ENCODE assay signal across 11 cellular contexts in genomic region chr3:126476976-126477330, GRCh38. TPM values are rescaled to one million over a fixed set of nuclear protein-coding genes. Genes with fewer than 3 reads are reported as not detected.
DNase-seq lines count a peak whose midpoint lies in the region; ATAC-seq lines count a peak whose summit lies in the region.
"Had no signal": no experiment of that assay in that cellular context is flagged by ENCODE, and none has a peak within 500 bp of the region (broad histone marks: within the 10 kb centered on the region; RNA-seq: fewer than 3 reads in every experiment).

No MANE protein-coding gene starts in this region.

- H3K23ac ChIP-seq in mesenchymal stem cell (ENCODE audit: low read length in 2 of 2): no peak overlapping the region

- no peak overlapping the region for H3K4ac ChIP-seq in mesenchymal stem cell (ENCODE audit: low read depth in 1 of 2, low read length in 2 of 2)

- no peak for DNase-seq in stimulated activated naive CD8-positive, alpha-beta T cell treated with anti-CD3 and anti-CD28 coated beads, Interleukin-15, Interleukin-2, amounts not matched to agents 100 U/mL and 50 U/mL, for 24 hours
- no peak for DNase-seq in activated naive CD8-positive, alpha-beta T cell treated with anti-CD3 and anti-CD28 coated beads, Interleukin-2, amount 10 ng/mL, durations not matched to agents 7 days and 5 days
- DNase-seq in mesenchymal stem cell (no peak), GM03348 (ENCODE audit: low spot score) (no peak)

- peaks cover 18% of the 10 kb centered on the region for H3K36me3 Mint-ChIP-seq in stimulated activated naive CD8-positive, alpha-beta T cell treated with anti-CD3 and anti-CD28 coated beads, Interleukin-15, Interleukin-2, amounts not matched to agents 100 ng/mL and 50 ng/mL, for 24 hours (ENCODE audit: low read depth)
- peaks cover 16% of the 10 kb centered on the region for H3K36me3 Mint-ChIP-seq in activated naive CD8-positive, alpha-beta T cell treated with anti-CD3 and anti-CD28 coated beads, Interleukin-2, amount 10 ng/mL, durations not matched to agents 7 days and 5 days

- no peaks in the 10 kb centered on the region for H3K9me3 ChIP-seq in mesenchymal stem cell (ENCODE audit: control insufficient read depth, low read length)

- peaks cover 13% of the 10 kb centered on the region for H3K79me1 ChIP-seq in mesenchymal stem cell (replicated peaks; ENCODE audit: low read length, poor library complexity, severe bottlenecking)

- H3K14ac ChIP-seq in mesenchymal stem cell (ENCODE audit: low read length in 2 of 2): no peak overlapping the region

- no peak overlapping the region for H2BK5ac ChIP-seq in mesenchymal stem cell (ENCODE audit: low read depth, low read length, poor library complexity, severe bottlenecking)

- H3K27ac ChIP-seq in mesenchymal stem cell (ENCODE audit: low read length, poor library complexity, severe bottlenecking): no peak overlapping the region
- H3K27ac ChIP-seq: KMS-11 had no signal

- POLR2A ChIA-PET in activated naive CD8-positive, alpha-beta T cell treated with anti-CD3 and anti-CD28 coated beads, Interleukin-2, amount 10 ng/mL, durations not matched to agents 7 days and 5 days (lab: Charles Lee): interaction anchor here (1.2 kb wide), 1 partner anchor 10 kb away, joined by 3 read pairs; no protein-coding TSS in a partner anchor

- peak overlapping the region; percentile 80 for H3K4me3 Mint-ChIP-seq in stimulated activated naive CD8-positive, alpha-beta T cell treated with anti-CD3 and anti-CD28 coated beads, Interleukin-15, Interleukin-2, amounts not matched to agents 100 ng/mL and 50 ng/mL, for 24 hours
- peak overlapping the region; percentile 83 for H3K4me3 Mint-ChIP-seq in activated naive CD8-positive, alpha-beta T cell treated with anti-CD3 and anti-CD28 coated beads, Interleukin-2, amount 10 ng/mL, durations not matched to agents 7 days and 5 days

- no peak overlapping the region for H3K18ac ChIP-seq in mesenchymal stem cell (ENCODE audit: low read depth in 1 of 2, low read length in 2 of 2)

- H3K4me3 ChIP-seq in mesenchymal stem cell (ENCODE audit: insufficient read depth in 1 of 2, low read depth in 1 of 2, low read length in 2 of 2): peak overlapping the region in 1 of 2 experiments; percentile 97

- no peaks in the 10 kb centered on the region for H3K27me3 Mint-ChIP-seq in stimulated activated naive CD8-positive, alpha-beta T cell treated with anti-CD3 and anti-CD28 coated beads, Interleukin-15, Interleukin-2, amounts not matched to agents 100 ng/mL and 50 ng/mL, for 24 hours
- no peaks in the 10 kb centered on the region for H3K27me3 Mint-ChIP-seq in activated naive CD8-positive, alpha-beta T cell treated with anti-CD3 and anti-CD28 coated beads, Interleukin-2, amount 10 ng/mL, durations not matched to agents 7 days and 5 days

- no peak for ATAC-seq in stimulated activated naive CD8-positive, alpha-beta T cell treated with anti-CD3 and anti-CD28 coated beads, Interleukin-15, Interleukin-2, amounts not matched to agents 100 U/mL and 50 U/mL, for 24 hours
- no peak for ATAC-seq in activated naive CD8-positive, alpha-beta T cell treated with anti-CD3 and anti-CD28 coated beads, Interleukin-2, amount 10 ng/mL, durations not matched to agents 7 days and 5 days (ENCODE audit: low read depth)
- no peak for ATAC-seq in esophagus mucosa
- no peak for ATAC-seq in GM18502 (IDR thresholded peaks at IDR 0.05; ENCODE audit: poor library complexity, unreplicated experiment)
- ATAC-seq in HG03565 (IDR thresholded peaks at IDR 0.05; ENCODE audit: unreplicated experiment): no peak

- no peak overlapping the region for H2BK120ac ChIP-seq in mesenchymal stem cell (ENCODE audit: low read depth, low read length)

- no peak overlapping the region for H2BK12ac ChIP-seq in mesenchymal stem cell (ENCODE audit: low read length in 2 of 2)

- no peak overlapping the region for H2AK5ac ChIP-seq in mesenchymal stem cell (ENCODE audit: low read length, severe bottlenecking)

- no peak overlapping the region for H2AFZ ChIP-seq in mesenchymal stem cell (ENCODE audit: low read depth, low read length)

- 50% methylated on average over 7 of the region's 7 CpGs for WGBS in mesenchymal stem cell

- peak overlapping the region; percentile 9 for H4K8ac ChIP-seq in mesenchymal stem cell (ENCODE audit: low read length)

- peaks cover 32% of the 10 kb centered on the region for H3K4me1 ChIP-seq in mesenchymal stem cell (ENCODE audit: control insufficient read depth, insufficient read depth, low read depth, low read length)

- H3K27ac Mint-ChIP-seq in stimulated activated naive CD8-positive, alpha-beta T cell treated with anti-CD3 and anti-CD28 coated beads, Interleukin-15, Interleukin-2, amounts not matched to agents 100 ng/mL and 50 ng/mL, for 24 hours: peak overlapping the region; percentile 86
- peak overlapping the region; percentile 84 for H3K27ac Mint-ChIP-seq in activated naive CD8-positive, alpha-beta T cell treated with anti-CD3 and anti-CD28 coated beads, Interleukin-2, amount 10 ng/mL, durations not matched to agents 7 days and 5 days

- H3K9me3 Mint-ChIP-seq in stimulated activated naive CD8-positive, alpha-beta T cell treated with anti-CD3 and anti-CD28 coated beads, Interleukin-15, Interleukin-2, amounts not matched to agents 100 ng/mL and 50 ng/mL, for 24 hours: no peaks in the 10 kb centered on the region
- H3K9me3 Mint-ChIP-seq in activated naive CD8-positive, alpha-beta T cell treated with anti-CD3 and anti-CD28 coated beads, Interleukin-2, amount 10 ng/mL, durations not matched to agents 7 days and 5 days: no peaks in the 10 kb centered on the region

- no peak overlapping the region for H3K4me2 ChIP-seq in mesenchymal stem cell (ENCODE audit: low read length, poor library complexity, severe bottlenecking)

- H2BK15ac ChIP-seq in mesenchymal stem cell (ENCODE audit: low read depth, poor library complexity, severe bottlenecking): no peak overlapping the region

- H4K91ac ChIP-seq in mesenchymal stem cell (ENCODE audit: low read length): no peak overlapping the region

- no peaks in the 10 kb centered on the region for H3K27me3 ChIP-seq in mesenchymal stem cell (ENCODE audit: control insufficient read depth in 1 of 2, insufficient read depth in 1 of 2, low read length in 2 of 2)
- H3K27me3 ChIP-seq: brain microvascular endothelial cell had no signal

- H3K9ac ChIP-seq in mesenchymal stem cell (ENCODE audit: low read length): peak overlapping the region; percentile 97
- H3K9ac ChIP-seq: KMS-11 had no signal

- peaks cover 36% of the 10 kb centered on the region for H3K4me1 Mint-ChIP-seq in stimulated activated naive CD8-positive, alpha-beta T cell treated with anti-CD3 and anti-CD28 coated beads, Interleukin-15, Interleukin-2, amounts not matched to agents 100 ng/mL and 50 ng/mL, for 24 hours (ENCODE audit: low read depth)
- peaks cover 24% of the 10 kb centered on the region for H3K4me1 Mint-ChIP-seq in activated naive CD8-positive, alpha-beta T cell treated with anti-CD3 and anti-CD28 coated beads, Interleukin-2, amount 10 ng/mL, durations not matched to agents 7 days and 5 days

- H3K36me3 ChIP-seq in mesenchymal stem cell (ENCODE audit: control insufficient read depth in 1 of 2, insufficient read depth in 2 of 2, low read depth in 1 of 2, low read length in 2 of 2): peaks cover 0 to 8% of the 10 kb centered on the region in 2 experiments
- H3K36me3 ChIP-seq: brain microvascular endothelial cell had no signal

RNA-seq across cellular contexts. Expression of gene ZXDC, which starts 1.3 kb away (rescaled TPM):
- 10 to 100 TPM; 34.7 to 34.9 TPM for total RNA-seq in activated naive CD8-positive, alpha-beta T cell treated with anti-CD3 and anti-CD28 coated beads, Interleukin-2, amount 10 ng/mL, durations not matched to agents 7 days and 5 days
- 6.3 TPM for polyA plus RNA-seq in mesenchymal stem cell (2013, experiment 1 of 2)
- polyA plus RNA-seq in mesenchymal stem cell (2013, experiment 2 of 2): 6.1 TPM
- 19.1 TPM for total RNA-seq in esophagus mucosa

RNA-seq across cellular contexts. Expression of gene UROC1, which starts 40.6 kb away (rescaled TPM):
- total RNA-seq in activated naive CD8-positive, alpha-beta T cell treated with anti-CD3 and anti-CD28 coated beads, Interleukin-2, amount 10 ng/mL, durations not matched to agents 7 days and 5 days: not detected
- not detected for polyA plus RNA-seq in mesenchymal stem cell (2013, experiment 1 of 2)
- not detected for polyA plus RNA-seq in mesenchymal stem cell (2013, experiment 2 of 2)
- total RNA-seq in esophagus mucosa: not detected
- total RNA-seq: NCI-H460 had no signal

RNA-seq across cellular contexts. Expression of gene CHST13, which starts 47.0 kb away (rescaled TPM):
- total RNA-seq in activated naive CD8-positive, alpha-beta T cell treated with anti-CD3 and anti-CD28 coated beads, Interleukin-2, amount 10 ng/mL, durations not matched to agents 7 days and 5 days: under 1 TPM in 1 of 2 experiments, not detected in 1; 0.28 TPM
- polyA plus RNA-seq in mesenchymal stem cell (2013, experiment 1 of 2): not detected
- polyA plus RNA-seq in mesenchymal stem cell (2013, experiment 2 of 2): not detected
- total RNA-seq in esophagus mucosa: not detected
- total RNA-seq: NCI-H460 had no signal
